Comparison of ENCODE assay signal across 21 cellular contexts in the genomic region with DNA sequence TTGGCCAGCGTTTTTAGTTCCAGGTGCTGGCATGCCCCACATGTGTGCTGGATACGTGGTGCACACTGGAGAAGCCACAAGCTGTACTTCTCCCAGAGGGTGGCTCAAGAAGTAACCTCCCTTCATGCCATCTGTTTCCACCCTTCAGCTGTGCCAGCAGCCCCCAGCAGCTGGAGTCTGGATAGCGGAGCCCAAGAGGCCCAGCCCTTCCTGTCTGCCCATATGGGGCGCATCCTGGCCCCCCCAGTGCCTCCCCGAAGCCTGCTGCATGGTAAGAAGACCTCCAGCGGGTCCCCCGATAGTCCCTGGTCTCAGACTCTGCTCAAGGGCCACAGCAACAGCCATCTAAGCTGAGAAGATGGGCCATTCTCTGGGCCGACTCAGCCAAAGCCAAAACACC. TPM values are rescaled to one million over a fixed set of nuclear protein-coding genes. Genes with fewer than 3 reads are reported as not detected.
DNase-seq lines count a peak whose midpoint lies in the region; ATAC-seq and TF ChIP-seq lines count a peak whose summit lies in the region.
"Had no signal": no experiment of that assay in that cellular context is flagged by ENCODE, and none has a peak within 500 bp of the region (broad histone marks: within the 10 kb centered on the region; RNA-seq: fewer than 3 reads in every experiment).

No MANE protein-coding gene starts in this region.

- TF ChIP-seq CTCF in activated B cell treated with CpG ODN at 0.5 μM for 24 hours (IDR thresholded peaks at IDR 0.05), result no peak

- no peak overlapping the region for H3K4me3 Mint-ChIP-seq in activated T-cell treated with anti-CD3 and anti-CD28 coated beads, Interleukin-2, amount 50 U/mL, for 72 hours
- H3K4me3 Mint-ChIP-seq in activated B cell treated with CpG ODN at 0.5 μM for 24 hours, result no peak overlapping the region
- H3K4me3 Mint-ChIP-seq: activated CD8-positive, alpha-beta memory T cell treated with anti-CD3 and anti-CD28 coated beads, Interleukin-2, amount 10 ng/mL, durations not matched to agents 7 days and 5 days; mesothelial cell of epicardium; stimulated activated memory B cell treated with anti-CD40 and anti-IgM and Interleukin-4, amounts not matched to agents 10 μg/mL and 1 μg/mL and 100 μg/mL, for 72 hours; T-helper 17 cell had no signal

- H3K27ac Mint-ChIP-seq in activated T-cell treated with anti-CD3 and anti-CD28 coated beads, Interleukin-2, amount 50 U/mL, for 72 hours, result no peak overlapping the region
- no peak overlapping the region for H3K27ac Mint-ChIP-seq in activated B cell treated with CpG ODN at 0.5 μM for 24 hours
- H3K27ac Mint-ChIP-seq: activated CD8-positive, alpha-beta memory T cell treated with anti-CD3 and anti-CD28 coated beads, Interleukin-2, amount 10 ng/mL, durations not matched to agents 7 days and 5 days; mesothelial cell of epicardium; stimulated activated memory B cell treated with anti-CD40 and anti-IgM and Interleukin-4, amounts not matched to agents 10 μg/mL and 1 μg/mL and 100 μg/mL, for 72 hours; T-helper 17 cell had no signal

- CTCF ChIA-PET in activated B cell treated with CpG ODN at 0.5 μM for 24 hours (lab: Charles Lee), result no interaction called here

- intact Hi-C loops in activated B cell treated with CpG ODN at 0.5 μM for 24 hours (cut with micrococcal nuclease), result no loop called here
- intact Hi-C loops in posterior vena cava (cut with DNase I), result loop anchor here in 1 of 2 donors (10.0 kb wide), 3 partner anchors 284 to 804 kb away; a partner anchor contains a TSS

- no peaks in the 10 kb centered on the region for H3K36me3 Mint-ChIP-seq in activated T-cell treated with anti-CD3 and anti-CD28 coated beads, Interleukin-2, amount 50 U/mL, for 72 hours (ENCODE audit: insufficient read depth in 2 of 2)
- no peaks in the 10 kb centered on the region for H3K36me3 Mint-ChIP-seq in activated B cell treated with CpG ODN at 0.5 μM for 24 hours (ENCODE audit: low read depth)
- H3K36me3 Mint-ChIP-seq: mesothelial cell of epicardium; stimulated activated memory B cell treated with anti-CD40 and anti-IgM and Interleukin-4, amounts not matched to agents 10 μg/mL and 1 μg/mL and 100 μg/mL, for 72 hours had no signal

- H3K27me3 Mint-ChIP-seq in activated T-cell treated with anti-CD3 and anti-CD28 coated beads, Interleukin-2, amount 50 U/mL, for 72 hours (ENCODE audit: low read depth), result no peaks in the 10 kb centered on the region
- H3K27me3 Mint-ChIP-seq in activated B cell treated with CpG ODN at 0.5 μM for 24 hours, result peaks cover 19% of the 10 kb centered on the region
- H3K27me3 Mint-ChIP-seq: activated CD8-positive, alpha-beta memory T cell treated with anti-CD3 and anti-CD28 coated beads, Interleukin-2, amount 10 ng/mL, durations not matched to agents 7 days and 5 days; T-helper 17 cell had no signal

- peak; percentile 13 for DNase-seq in activated T-cell treated with anti-CD3 and anti-CD28 coated beads, Interleukin-2, amount 50 U/mL, for 1 hour
- no peak for DNase-seq in activated T-cell treated with anti-CD3 and anti-CD28 coated beads, Interleukin-2, amount 50 U/mL, for 72 hours
- DNase-seq in KBM-7, result peak; percentile 64
- DNase-seq in activated B cell treated with CpG ODN at 0.5 μM for 24 hours, result peak; percentile 9
- peak; percentile 59 for DNase-seq in posterior vena cava (ENCODE audit: low spot score)
- DNase-seq in NCI-H2081 treated with DMSO at 0.1 percent for 48 hours (lab: John Stamatoyannopoulos, UW), result no peak
- DNase-seq: activated CD8-positive, alpha-beta memory T cell treated with anti-CD3 and anti-CD28 coated beads, Interleukin-2, amount 10 ng/mL, durations not matched to agents 7 days and 5 days; body of pancreas; cortex of kidney; DMS79; foreskin melanocyte; NCI-H1048; NCI-H2081; NCI-H748 treated with DMSO at 0.1 percent for 48 hours; SIG-M5; stimulated activated CD4-positive, alpha-beta T cell treated with anti-CD3 and anti-CD28 coated beads, Interleukin-15, amount 100 ng/mL, for 24 hours; T-helper 17 cell had no signal

- POLR2A ChIA-PET in activated B cell treated with CpG ODN at 0.5 μM for 24 hours (lab: Charles Lee), result no interaction called here

- H3K4me1 Mint-ChIP-seq in activated T-cell treated with anti-CD3 and anti-CD28 coated beads, Interleukin-2, amount 50 U/mL, for 72 hours (ENCODE audit: low read depth), result peaks cover 24% of the 10 kb centered on the region
- H3K4me1 Mint-ChIP-seq in activated B cell treated with CpG ODN at 0.5 μM for 24 hours, result peaks cover 11% of the 10 kb centered on the region

- in situ Hi-C loops in KBM-7 (cut with MboI; ENCODE audit: low pct_unique_long_range_greater_than_20kb, low sequenced_read_pairs), result loop anchor here (25.0 kb wide), 1 partner anchor 717 kb away; a partner anchor contains a TSS

- ATAC-seq in activated T-cell treated with anti-CD3 and anti-CD28 coated beads, Interleukin-2, amount 50 U/mL, for 72 hours (replicated peaks in 1 of 2), result no peak
- ATAC-seq in activated B cell treated with CpG ODN at 0.5 μM for 24 hours (ENCODE audit: low read depth) (no peak), GM18870 (IDR thresholded peaks at IDR 0.05; ENCODE audit: unreplicated experiment) (no peak), SK-N-SH treated with all-trans-retinoic acid at 6 μM for 48 hours (no peak)
- ATAC-seq: activated CD8-positive, alpha-beta memory T cell treated with anti-CD3 and anti-CD28 coated beads, Interleukin-2, amount 10 ng/mL, durations not matched to agents 7 days and 5 days; body of pancreas; stimulated activated memory B cell treated with anti-CD40 and anti-IgM and Interleukin-4, amounts not matched to agents 10 μg/mL and 1 μg/mL and 100 μg/mL, for 72 hours; T-helper 17 cell had no signal

- no peaks in the 10 kb centered on the region for H3K9me3 Mint-ChIP-seq in activated T-cell treated with anti-CD3 and anti-CD28 coated beads, Interleukin-2, amount 50 U/mL, for 72 hours
- no peaks in the 10 kb centered on the region for H3K9me3 Mint-ChIP-seq in activated B cell treated with CpG ODN at 0.5 μM for 24 hours
- H3K9me3 Mint-ChIP-seq: mesothelial cell of epicardium; stimulated activated memory B cell treated with anti-CD40 and anti-IgM and Interleukin-4, amounts not matched to agents 10 μg/mL and 1 μg/mL and 100 μg/mL, for 72 hours had no signal

TF ChIP-seq in SK-N-SH treated with all-trans-retinoic acid at 6 μM for 48 hours, 23 proteins besides CTCF, POLR2A, EP300 and RAD21 (continues in another document):
- TF ChIP-seq ZFP3 (CRISPR knock-in tag; IDR thresholded peaks at IDR 0.05) (no peak), OSR1 (CRISPR knock-in tag; IDR thresholded peaks at IDR 0.05) (no peak), ZNF565 (CRISPR knock-in tag; conservative IDR thresholded peaks at IDR 0.05; ENCODE audit: low read depth) (no peak), ZC3H10 (CRISPR knock-in tag; IDR thresholded peaks at IDR 0.05) (no peak), RARB (CRISPR knock-in tag; IDR thresholded peaks at IDR 0.05) (no peak), ESRRG (CRISPR knock-in tag; IDR thresholded peaks at IDR 0.05) (no peak), SNAI2 (CRISPR knock-in tag; IDR thresholded peaks at IDR 0.05) (no peak), TCF4 (CRISPR knock-in tag; IDR thresholded peaks at IDR 0.05; ENCODE audit: borderline replicate concordance) (no peak), CSDC2 (CRISPR knock-in tag; IDR thresholded peaks at IDR 0.05) (no peak), ZNF70 (CRISPR knock-in tag; IDR thresholded peaks at IDR 0.05) (no peak), ARNTL (CRISPR knock-in tag; IDR thresholded peaks at IDR 0.05; ENCODE audit: borderline replicate concordance, low read depth) (no peak), TOX (CRISPR knock-in tag; IDR thresholded peaks at IDR 0.05; ENCODE audit: borderline replicate concordance) (no peak)
- TF ChIP-seq, protein P1, sequence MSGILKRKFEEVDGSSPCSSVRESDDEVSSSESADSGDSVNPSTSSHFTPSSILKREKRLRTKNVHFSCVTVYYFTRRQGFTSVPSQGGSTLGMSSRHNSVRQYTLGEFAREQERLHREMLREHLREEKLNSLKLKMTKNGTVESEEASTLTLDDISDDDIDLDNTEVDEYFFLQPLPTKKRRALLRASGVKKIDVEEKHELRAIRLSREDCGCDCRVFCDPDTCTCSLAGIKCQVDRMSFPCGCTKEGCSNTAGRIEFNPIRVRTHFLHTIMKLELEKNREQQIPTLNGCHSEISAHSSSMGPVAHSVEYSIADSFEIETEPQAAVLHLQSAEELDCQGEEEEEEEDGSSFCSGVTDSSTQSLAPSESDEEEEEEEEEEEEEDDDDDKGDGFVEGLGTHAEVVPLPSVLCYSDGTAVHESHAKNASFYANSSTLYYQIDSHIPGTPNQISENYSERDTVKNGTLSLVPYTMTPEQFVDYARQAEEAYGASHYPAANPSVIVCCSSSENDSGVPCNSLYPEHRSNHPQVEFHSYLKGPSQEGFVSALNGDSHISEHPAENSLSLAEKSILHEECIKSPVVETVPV (CRISPR knock-in tag; IDR thresholded peaks at IDR 0.05), result no peak
- TF ChIP-seq, protein P2, sequence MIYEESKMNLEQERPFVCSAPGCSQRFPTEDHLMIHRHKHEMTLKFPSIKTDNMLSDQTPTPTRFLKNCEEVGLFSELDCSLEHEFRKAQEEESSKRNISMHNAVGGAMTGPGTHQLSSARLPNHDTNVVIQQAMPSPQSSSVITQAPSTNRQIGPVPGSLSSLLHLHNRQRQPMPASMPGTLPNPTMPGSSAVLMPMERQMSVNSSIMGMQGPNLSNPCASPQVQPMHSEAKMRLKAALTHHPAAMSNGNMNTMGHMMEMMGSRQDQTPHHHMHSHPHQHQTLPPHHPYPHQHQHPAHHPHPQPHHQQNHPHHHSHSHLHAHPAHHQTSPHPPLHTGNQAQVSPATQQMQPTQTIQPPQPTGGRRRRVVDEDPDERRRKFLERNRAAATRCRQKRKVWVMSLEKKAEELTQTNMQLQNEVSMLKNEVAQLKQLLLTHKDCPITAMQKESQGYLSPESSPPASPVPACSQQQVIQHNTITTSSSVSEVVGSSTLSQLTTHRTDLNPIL (CRISPR knock-in tag; IDR thresholded peaks at IDR 0.05; ENCODE audit: low read depth), result no peak

RNA-seq across cellular contexts. Expression of a gene that starts 5.8 kb away (rescaled TPM):
- total RNA-seq in activated T-cell treated with anti-CD3 and anti-CD28 coated beads, Interleukin-2, amount 50 U/mL, for 72 hours, result 100 to 1,000 TPM; 112 to 141 TPM
- total RNA-seq in activated B cell treated with CpG ODN at 0.5 μM for 24 hours (64.2 and 66.1 TPM in 2 replicates), posterior vena cava (10 to 100 TPM; 72.6 to 79.2 TPM)

RNA-seq across cellular contexts. Expression of a gene that starts 11.8 kb away (rescaled TPM):
- total RNA-seq in activated T-cell treated with anti-CD3 and anti-CD28 coated beads, Interleukin-2, amount 50 U/mL, for 72 hours, result 10 to 100 TPM; 19.6 to 24.4 TPM
- total RNA-seq in activated B cell treated with CpG ODN at 0.5 μM for 24 hours, result 28.0 and 28.9 TPM in 2 replicates
- 10 to 100 TPM; 20.2 to 22.7 TPM for total RNA-seq in posterior vena cava

Comparison
In these comparisons a context has a peak if more than half of its experiments do, and no peak if none do; other contexts are left out.
1. DNase-seq: peak in activated T-cell treated with anti-CD3 and anti-CD28 coated beads, Interleukin-2, amount 50 U/mL, for 1 hour (single experiment), KBM-7 (single experiment), activated B cell treated with CpG ODN at 0.5 μM for 24 hours (single experiment) and posterior vena cava (single experiment); none in activated T-cell treated with anti-CD3 and anti-CD28 coated beads, Interleukin-2, amount 50 U/mL, for 72 hours (0 of 2) and NCI-H2081 treated with DMSO at 0.1 percent for 48 hours (single experiment).